In genomic region chr13:48319458-48320395, GRCh38 we compare ENCODE assay signal across 10 cellular contexts. TPM values are rescaled to one million over a fixed set of nuclear protein-coding genes. Genes with fewer than 3 reads are reported as not detected.
A peak's percentile ranks its signal among the peaks of the same experiment; 100 is the strongest.
DNase-seq lines count a peak whose midpoint lies in the region; ATAC-seq and TF ChIP-seq lines count a peak whose summit lies in the region.
"Had no signal": no experiment of that assay in that cellular context is flagged by ENCODE, and none has a peak within 500 bp of the region (broad histone marks: within the 10 kb centered on the region; RNA-seq: fewer than 3 reads in every experiment).

No MANE protein-coding gene starts in this region.

- H3K4me3 ChIP-seq in GM06990 (replicated peaks; ENCODE audit: low read depth, low read length), result no peak overlapping the region
- peak overlapping the region in 2 of 3 donors; percentile 6 to 46 for H3K4me3 ChIP-seq in skeletal muscle tissue (ENCODE audit: low read length in 3 of 3)

- peaks cover 5% of the 10 kb centered on the region for H3K9me3 Mint-ChIP-seq in activated B cell treated with CpG ODN at 0.5 μM for 24 hours

- H3K4me1 ChIP-seq in foreskin keratinocyte, result peaks cover 8% of the 10 kb centered on the region
- no peaks in the 10 kb centered on the region for H3K4me1 ChIP-seq in skeletal muscle tissue (ENCODE audit: control insufficient read depth in 3 of 3, insufficient read depth in 3 of 3, low read length in 3 of 3)

- no peak overlapping the region for H3K27ac Mint-ChIP-seq in activated B cell treated with CpG ODN at 0.5 μM for 24 hours

- TF ChIP-seq CTCF in GM06990 (IDR thresholded peaks at IDR 0.05; ENCODE audit: insufficient read depth, low read length, poor library complexity, severe bottlenecking) (no peak), activated B cell treated with CpG ODN at 0.5 μM for 24 hours (IDR thresholded peaks at IDR 0.05) (no peak), foreskin keratinocyte (conservative IDR thresholded peaks at IDR 0.05) (no peak)

- POLR2A ChIA-PET in activated B cell treated with CpG ODN at 0.5 μM for 24 hours (lab: Charles Lee), result interaction anchor here (0.8 to 5.4 kb wide), 5 partner anchors 10 to 225 kb away, joined by 3 to 55 read pairs (median 3); partner anchors contain the start of genes MED4 and RB1

- H3K36me3 ChIP-seq in GM06990 (ENCODE audit: control insufficient read depth, insufficient read depth, low read length) (peaks cover 22% of the 10 kb centered on the region), skeletal muscle tissue (ENCODE audit: control insufficient read depth in 3 of 3, insufficient read depth in 3 of 3, low read length in 3 of 3) (peaks cover 0 to 7% (median 6%) of the 10 kb centered on the region in 3 donors)

- CTCF ChIA-PET in activated B cell treated with CpG ODN at 0.5 μM for 24 hours (lab: Charles Lee), result no interaction called here

- no peaks in the 10 kb centered on the region for H3K27me3 Mint-ChIP-seq in activated B cell treated with CpG ODN at 0.5 μM for 24 hours

- H3K4me1 Mint-ChIP-seq in activated B cell treated with CpG ODN at 0.5 μM for 24 hours, result peaks cover 50% of the 10 kb centered on the region

- H3K36me3 Mint-ChIP-seq in activated B cell treated with CpG ODN at 0.5 μM for 24 hours (ENCODE audit: low read depth), result peaks cover 75% of the 10 kb centered on the region

- H3K4me3 Mint-ChIP-seq in activated B cell treated with CpG ODN at 0.5 μM for 24 hours, result peak overlapping the region; percentile 81

- DNase-seq in GM06990 (ENCODE audit: extremely low read depth, insufficient read length), result peak; percentile 21
- no peak for DNase-seq in activated B cell treated with CpG ODN at 0.5 μM for 24 hours
- no peak for DNase-seq in foreskin keratinocyte
- DNase-seq in RKO (ENCODE audit: low spot score), result no peak
- DNase-seq in COLO829 (ENCODE audit: low spot score), result no peak
- no peak for DNase-seq in HT-29 (ENCODE audit: low spot score)
- DNase-seq: IMR-90, mesendoderm, NCI-H2081 treated with DMSO at 0.1 percent for 48 hours had no signal

- peaks cover 0 to 4% (median 2%) of the 10 kb centered on the region in 3 donors for H3K9me3 ChIP-seq in skeletal muscle tissue (ENCODE audit: control insufficient read depth in 3 of 3, low read length in 3 of 3)

- peak; percentile 47 for ATAC-seq in activated B cell treated with CpG ODN at 0.5 μM for 24 hours (ENCODE audit: low read depth)
- peak; percentile 57 for ATAC-seq in foreskin keratinocyte

- intact Hi-C loops in activated B cell treated with CpG ODN at 0.5 μM for 24 hours (cut with micrococcal nuclease), result loop anchor here (1.0 to 5.0 kb wide), 4 partner anchors 15 to 261 kb away; partner anchors contain the start of gene ITM2B

- H3K27ac ChIP-seq in foreskin keratinocyte, result no peak overlapping the region
- no peak overlapping the region for H3K27ac ChIP-seq in skeletal muscle tissue (ENCODE audit: low read depth, low read length)

- H3K27me3 ChIP-seq in GM06990 (replicated peaks; ENCODE audit: control insufficient read depth, insufficient read depth, low read length), result no peaks in the 10 kb centered on the region
- H3K27me3 ChIP-seq in foreskin keratinocyte, result no peaks in the 10 kb centered on the region
- H3K27me3 ChIP-seq in skeletal muscle tissue (ENCODE audit: control insufficient read depth in 3 of 3, insufficient read depth in 3 of 3, low read length in 3 of 3), result no peaks in the 10 kb centered on the region

- no peak overlapping the region for H3K9ac ChIP-seq in skeletal muscle tissue (ENCODE audit: low read depth in 1 of 3, low read length in 3 of 3)

RNA-seq across cellular contexts. Expression of gene RB1, which starts 16.2 kb away (rescaled TPM):
- total RNA-seq in activated B cell treated with CpG ODN at 0.5 μM for 24 hours, result 61.1 and 70.5 TPM in 2 replicates
- total RNA-seq in foreskin keratinocyte, result 30.4 and 32.8 TPM in 2 replicates
- polyA plus RNA-seq in foreskin keratinocyte, result 7.1 and 8.7 TPM in 2 replicates
- total RNA-seq in skeletal muscle tissue, result 39.7 TPM
- 18.1 and 21.3 TPM in 2 replicates for total RNA-seq in HT-29 (2014; rRNA removed; shearing (Covaris generic))
